Comparison of ENCODE assay signal across 17 cellular contexts in genomic region chr11:75465701-75466531, GRCh38. TPM values are rescaled to one million over a fixed set of nuclear protein-coding genes. Genes with fewer than 3 reads are reported as not detected.
A peak's percentile ranks its signal among the peaks of the same experiment; 100 is the strongest.
DNase-seq lines count a peak whose midpoint lies in the region; ATAC-seq and TF ChIP-seq lines count a peak whose summit lies in the region.
"Had no signal": no experiment of that assay in that cellular context is flagged by ENCODE, and none has a peak within 500 bp of the region (broad histone marks: within the 10 kb centered on the region; RNA-seq: fewer than 3 reads in every experiment).

No MANE protein-coding gene starts in this region.

- H3K4me3 Mint-ChIP-seq in progenitor cell of endocrine pancreas (ENCODE audit: low read depth) = no peak overlapping the region
- no peak overlapping the region for H3K4me3 Mint-ChIP-seq in natural killer cell

- TF ChIP-seq CTCF in WERI-Rb-1 (IDR thresholded peaks at IDR 0.05; ENCODE audit: low read depth, low read length) = no peak
- no peak for TF ChIP-seq CTCF in progenitor cell of endocrine pancreas (IDR thresholded peaks at IDR 0.05; ENCODE audit: unreplicated experiment)
- TF ChIP-seq CTCF in natural killer cell (IDR thresholded peaks at IDR 0.05) = no peak

- no peaks in the 10 kb centered on the region for H3K9me3 ChIP-seq in WERI-Rb-1 (ENCODE audit: severe bottlenecking)
- H3K9me3 ChIP-seq: left lung, pancreas had no signal

- H3K27me3 ChIP-seq in WERI-Rb-1 (ENCODE audit: insufficient read depth, low read depth, severe bottlenecking) = no peaks in the 10 kb centered on the region
- H3K27me3 ChIP-seq: left lung, pancreas had no signal

- H3K36me3 ChIP-seq in WERI-Rb-1 = peaks cover 7% of the 10 kb centered on the region
- H3K36me3 ChIP-seq: left lung, pancreas had no signal

- no peak overlapping the region for H3K4me3 ChIP-seq in WERI-Rb-1 (ENCODE audit: low read depth, low read length)
- H3K4me3 ChIP-seq: left lung, pancreas had no signal

- H3K36me3 Mint-ChIP-seq in progenitor cell of endocrine pancreas (ENCODE audit: insufficient read depth) = no peaks in the 10 kb centered on the region
- H3K36me3 Mint-ChIP-seq in natural killer cell = no peaks in the 10 kb centered on the region

- no peaks in the 10 kb centered on the region for H3K9me3 Mint-ChIP-seq in progenitor cell of endocrine pancreas (ENCODE audit: low read depth)
- no peaks in the 10 kb centered on the region for H3K9me3 Mint-ChIP-seq in natural killer cell

- peak overlapping the region; percentile 24; the same call in 1 of the 2 replicates for H3K27ac ChIP-seq in WERI-Rb-1
- H3K27ac ChIP-seq: C4-2B, HL-60, left lung, pancreas had no signal

- intact Hi-C loops in natural killer cell (cut with micrococcal nuclease) = no loop called here

- H3K27me3 Mint-ChIP-seq in progenitor cell of endocrine pancreas = peaks cover 2% of the 10 kb centered on the region
- no peaks in the 10 kb centered on the region for H3K27me3 Mint-ChIP-seq in natural killer cell (ENCODE audit: low read depth in 2 of 2)

- H3K27ac Mint-ChIP-seq in progenitor cell of endocrine pancreas (no peak overlapping the region), natural killer cell (peak overlapping the region in 1 of 2 donors; percentile 31)

- DNase-seq in EL (peak; percentile 72), WERI-Rb-1 (peak; percentile 41), glomerular visceral epithelial cell (ENCODE audit: extremely low spot score) (peak; percentile 62), renal cortical epithelial cell (ENCODE audit: low read depth) (peak; percentile 65), progenitor cell of endocrine pancreas (ENCODE audit: low spot score, unreplicated experiment) (no peak), natural killer cell (no peak), COLO829 (ENCODE audit: low spot score) (no peak)
- DNase-seq: activated CD4-positive, alpha-beta T cell treated with anti-CD3 and anti-CD28 coated beads, Interleukin-2, amount 50 U/mL, for 4 hours; activated effector memory CD4-positive, alpha-beta T cell treated with anti-CD3 and anti-CD28 coated beads, Interleukin-2, amount 50 U/mL, for 16 hours; cerebellar nuclear complex; T-helper 2 cell had no signal

- ATAC-seq in natural killer cell (no peak), HG02798 (IDR thresholded peaks at IDR 0.05; ENCODE audit: poor library complexity, unreplicated experiment) (no peak)
- ATAC-seq: left lung, Panc1, pancreas had no signal

- peaks cover 20% of the 10 kb centered on the region for H3K4me1 Mint-ChIP-seq in progenitor cell of endocrine pancreas (ENCODE audit: low read depth)
- peaks cover 0 to 5% of the 10 kb centered on the region in 2 donors for H3K4me1 Mint-ChIP-seq in natural killer cell

RNA-seq across cellular contexts. Expression of gene KLHL35, which starts 32.9 kb away (rescaled TPM):
- total RNA-seq in renal cortical epithelial cell (0.70 and 3.1 TPM in 2 replicates), progenitor cell of endocrine pancreas (0.55 and 1.2 TPM in 2 replicates), natural killer cell (under 1 TPM; 0.40 to 0.93 (median 0.54) TPM)

RNA-seq across cellular contexts. Expression of gene GDPD5, which starts 59.8 kb away (rescaled TPM):
- total RNA-seq in renal cortical epithelial cell (3.0 TPM in 2 replicates), progenitor cell of endocrine pancreas (32.4 and 33.1 TPM in 2 replicates), natural killer cell (10 to 100 TPM; 49.7 to 95.2 (median 60.2) TPM)

Comparison
In these comparisons a context has a peak if more than half of its experiments do, and no peak if none do; other contexts are left out.
1. DNase-seq: peak in EL (single experiment), WERI-Rb-1 (single experiment), glomerular visceral epithelial cell (single experiment) and renal cortical epithelial cell (single experiment); none in progenitor cell of endocrine pancreas (single experiment), natural killer cell (single experiment) and COLO829 (single experiment).